ENCODE assay signal across 25 cellular contexts in the genomic region with DNA sequence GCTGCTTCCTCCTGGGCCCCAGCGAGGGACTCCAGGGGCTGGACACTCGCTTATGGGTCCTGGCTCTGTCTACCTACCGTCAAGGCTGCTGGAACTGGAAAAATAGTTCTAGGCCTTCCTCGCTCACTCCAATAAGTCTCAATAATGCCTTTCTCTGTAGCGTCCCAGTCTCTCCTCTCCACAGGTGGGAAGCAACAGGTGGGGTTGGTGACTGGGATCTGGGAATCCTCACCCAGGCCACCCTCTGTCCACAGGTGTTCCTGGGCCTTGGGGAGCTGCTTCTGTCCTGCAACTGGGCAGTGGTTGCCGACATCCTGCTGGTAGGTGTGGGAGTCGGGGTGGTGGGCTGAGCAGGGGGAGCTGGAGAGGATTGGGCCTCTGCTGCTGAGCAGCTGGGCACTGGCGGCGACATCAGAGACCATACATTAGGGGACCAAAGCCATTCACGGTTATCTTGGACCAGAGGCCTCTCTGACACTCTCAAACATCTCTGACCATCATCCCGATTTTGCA. TPM values are rescaled to one million over a fixed set of nuclear protein-coding genes. Genes with fewer than 3 reads are reported as not detected.
"Had no signal": no experiment of that assay in that cellular context is flagged by ENCODE, and none has a peak within 500 bp of the region (broad histone marks: within the 10 kb centered on the region; RNA-seq: fewer than 3 reads in every experiment).

No MANE protein-coding gene starts in this region.

- H2AFZ ChIP-seq: hepatocyte had no signal

- H3K36me3 ChIP-seq: gastroesophageal sphincter, right lobe of liver, thoracic aorta, uterus had no signal

- H3K79me2 ChIP-seq: hepatocyte had no signal

- H3K4me3 ChIP-seq: gastroesophageal sphincter, hepatocyte, right lobe of liver, thoracic aorta, uterus had no signal

- ATAC-seq: activated naive CD8-positive, alpha-beta T cell treated with anti-CD3 and anti-CD28 coated beads, Interleukin-2, amount 50 U/mL, for 24 hours; gastroesophageal sphincter; naive thymus-derived CD8-positive, alpha-beta T cell; right lobe of liver had no signal

- H3K27ac ChIP-seq: epithelial cell of prostate, gastroesophageal sphincter, right lobe of liver, thoracic aorta, uterus had no signal

- H3K9me3 ChIP-seq: gastroesophageal sphincter, right lobe of liver, thoracic aorta, uterus had no signal

- H3K4me1 ChIP-seq: gastroesophageal sphincter, uterus had no signal

- H3K4me2 ChIP-seq: hepatocyte had no signal

- H3K27me3 ChIP-seq: hepatocyte, right lobe of liver, uterus had no signal

- DNase-seq: activated CD4-positive, alpha-beta memory T cell treated with anti-CD3 and anti-CD28 coated beads for 36 hours; activated CD4-positive, alpha-beta T cell treated with anti-CD3 and anti-CD28 coated beads for 4 hours; activated CD4-positive, CD25-positive, alpha-beta regulatory T cell; activated CD8-positive, alpha-beta memory T cell treated with anti-CD3 and anti-CD28 coated beads, Interleukin-2, amount 50 U/mL, for 4 hours; activated gamma-delta T cell; activated naive CD4-positive, alpha-beta T cell treated with anti-CD3 and anti-CD28 coated beads, Interleukin-2, amount 50 U/mL, for 16 hours; activated naive CD8-positive, alpha-beta T cell treated with anti-CD3 and anti-CD28 coated beads, Interleukin-2, amount 50 U/mL, for 24 hours; activated T-cell treated with anti-CD3 and anti-CD28 coated beads, Interleukin-2, amount 50 U/mL, for 1 hour; amygdala; central memory CD4-positive, alpha-beta T cell; dermis blood vessel endothelial cell; effector CD8-positive, alpha-beta T cell; midbrain; naive thymus-derived CD8-positive, alpha-beta T cell; right lobe of liver; stimulated activated CD4-positive, alpha-beta T cell treated with anti-CD3 and anti-CD28 coated beads, Interleukin-12 subunit alpha, Interleukin-12 subunit beta, amount 100 ng/mL, for 4 hours; stimulated activated CD4-positive, alpha-beta T cell treated with anti-CD3 and anti-CD28 coated beads, Interleukin-4, amount 100 ng/mL, for 1 hour; uterus had no signal

RNA-seq across cellular contexts. Expression of a gene that starts 20.3 kb away (rescaled TPM):
- total RNA-seq: osteocyte had no signal

RNA-seq across cellular contexts. Expression of a gene that starts 44.6 kb away (rescaled TPM):
- total RNA-seq: gastroesophageal sphincter, osteocyte, right lobe of liver, skeletal muscle tissue had no signal
- polyA plus RNA-seq: keratinocyte had no signal
